Comparison of ENCODE assay signal across 8 cellular contexts in the genomic region with DNA sequence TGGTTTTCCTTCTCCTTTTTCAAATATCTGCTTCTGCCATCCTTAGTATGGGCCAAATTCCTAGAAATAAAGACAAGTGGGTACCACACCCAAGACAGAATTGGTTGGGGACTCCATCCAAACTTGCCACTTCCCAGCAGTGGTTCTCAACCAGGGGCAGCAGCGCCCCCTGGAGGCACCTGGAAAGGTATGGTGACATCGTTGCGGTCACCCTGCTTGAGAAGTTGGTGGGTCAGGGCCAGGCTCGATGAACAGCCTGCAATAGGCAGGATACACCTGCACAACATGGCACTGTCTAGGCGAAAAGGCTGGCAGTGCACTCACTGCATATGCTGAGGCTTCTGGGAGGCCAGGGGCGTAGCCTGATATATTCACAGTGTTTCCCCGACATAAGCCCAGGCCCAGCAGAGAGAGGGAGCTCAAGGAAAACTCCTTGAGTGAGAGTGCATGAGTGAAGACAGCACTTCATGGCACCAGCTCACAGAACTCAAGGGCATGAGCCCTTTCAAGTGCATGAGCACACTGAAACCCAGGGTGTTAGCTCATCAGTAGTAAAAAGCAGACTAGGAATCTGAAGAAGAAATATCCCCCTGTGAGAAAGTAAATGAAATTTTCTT. TPM values are rescaled to one million over a fixed set of nuclear protein-coding genes. Genes with fewer than 3 reads are reported as not detected.
DNase-seq lines count a peak whose midpoint lies in the region; ATAC-seq and TF ChIP-seq lines count a peak whose summit lies in the region.

No MANE protein-coding gene starts in this region.

- peaks cover 9% of the 10 kb centered on the region for H3K9me3 Mint-ChIP-seq in activated T-helper 17 cell treated with anti-CD3 and anti-CD28 coated beads, Interleukin-2, amount 50 U/mL, for 72 hours

- no peak for TF ChIP-seq EP300 in Ishikawa (IDR thresholded peaks at IDR 0.05; ENCODE audit: borderline replicate concordance)

- peaks cover 5% of the 10 kb centered on the region for H3K4me1 Mint-ChIP-seq in activated T-helper 17 cell treated with anti-CD3 and anti-CD28 coated beads, Interleukin-2, amount 50 U/mL, for 72 hours

- peak; percentile 7 to 25 for DNase-seq in activated CD4-positive, alpha-beta T cell treated with anti-CD3 and anti-CD28 coated beads for 24 hours (ENCODE audit: low read depth in 2 of 2)
- no peak for DNase-seq in activated CD4-positive, alpha-beta T cell treated with anti-CD3 and anti-CD28 coated beads for 1 hour
- DNase-seq in hippocampal formation (lab: John Stamatoyannopoulos, UW) (peak; percentile 20 to 53), NCI-H82 treated with DMSO at 0.1 percent for 48 hours (lab: John Stamatoyannopoulos, UW; ENCODE audit: unreplicated experiment) (no peak)
- peak; percentile 33 to 43 (median 34) for DNase-seq in stimulated activated CD4-positive, alpha-beta T cell treated with anti-CD3 and anti-CD28 coated beads, TNF-alpha, amount 100 ng/mL, for 48 hours (ENCODE audit: low read depth in 3 of 3)

- peak overlapping the region; percentile 73 for H3K27ac Mint-ChIP-seq in activated T-helper 17 cell treated with anti-CD3 and anti-CD28 coated beads, Interleukin-2, amount 50 U/mL, for 72 hours

- peaks cover 16% of the 10 kb centered on the region for H3K27me3 Mint-ChIP-seq in activated T-helper 17 cell treated with anti-CD3 and anti-CD28 coated beads, Interleukin-2, amount 50 U/mL, for 72 hours

- peak overlapping the region; percentile 9 for H3K4me3 Mint-ChIP-seq in activated T-helper 17 cell treated with anti-CD3 and anti-CD28 coated beads, Interleukin-2, amount 50 U/mL, for 72 hours

- peak; percentile 81 for TF ChIP-seq RAD21 in Ishikawa (IDR thresholded peaks at IDR 0.05; ENCODE audit: low read depth)

- ATAC-seq in activated T-helper 17 cell treated with anti-CD3 and anti-CD28 coated beads, Interleukin-2, amount 50 U/mL, for 72 hours (replicated peaks): peak; percentile 28
- no peak for ATAC-seq in HG03460 (IDR thresholded peaks at IDR 0.05; ENCODE audit: unreplicated experiment)

- H3K36me3 Mint-ChIP-seq in activated T-helper 17 cell treated with anti-CD3 and anti-CD28 coated beads, Interleukin-2, amount 50 U/mL, for 72 hours (ENCODE audit: low read depth): no peaks in the 10 kb centered on the region

TF ChIP-seq in Ishikawa, 13 proteins besides CTCF, POLR2A, EP300 and RAD21:
- TF ChIP-seq NFIC (IDR thresholded peaks at IDR 0.05): no peak
- TF ChIP-seq TCF12 (IDR thresholded peaks at IDR 0.05; ENCODE audit: low read depth): no peak
- no peak for TF ChIP-seq USF1 (IDR thresholded peaks at IDR 0.05)
- no peak for TF ChIP-seq CEBPB (IDR thresholded peaks at IDR 0.05)
- no peak for TF ChIP-seq TEAD4 (IDR thresholded peaks at IDR 0.05)
- TF ChIP-seq, protein P1, sequence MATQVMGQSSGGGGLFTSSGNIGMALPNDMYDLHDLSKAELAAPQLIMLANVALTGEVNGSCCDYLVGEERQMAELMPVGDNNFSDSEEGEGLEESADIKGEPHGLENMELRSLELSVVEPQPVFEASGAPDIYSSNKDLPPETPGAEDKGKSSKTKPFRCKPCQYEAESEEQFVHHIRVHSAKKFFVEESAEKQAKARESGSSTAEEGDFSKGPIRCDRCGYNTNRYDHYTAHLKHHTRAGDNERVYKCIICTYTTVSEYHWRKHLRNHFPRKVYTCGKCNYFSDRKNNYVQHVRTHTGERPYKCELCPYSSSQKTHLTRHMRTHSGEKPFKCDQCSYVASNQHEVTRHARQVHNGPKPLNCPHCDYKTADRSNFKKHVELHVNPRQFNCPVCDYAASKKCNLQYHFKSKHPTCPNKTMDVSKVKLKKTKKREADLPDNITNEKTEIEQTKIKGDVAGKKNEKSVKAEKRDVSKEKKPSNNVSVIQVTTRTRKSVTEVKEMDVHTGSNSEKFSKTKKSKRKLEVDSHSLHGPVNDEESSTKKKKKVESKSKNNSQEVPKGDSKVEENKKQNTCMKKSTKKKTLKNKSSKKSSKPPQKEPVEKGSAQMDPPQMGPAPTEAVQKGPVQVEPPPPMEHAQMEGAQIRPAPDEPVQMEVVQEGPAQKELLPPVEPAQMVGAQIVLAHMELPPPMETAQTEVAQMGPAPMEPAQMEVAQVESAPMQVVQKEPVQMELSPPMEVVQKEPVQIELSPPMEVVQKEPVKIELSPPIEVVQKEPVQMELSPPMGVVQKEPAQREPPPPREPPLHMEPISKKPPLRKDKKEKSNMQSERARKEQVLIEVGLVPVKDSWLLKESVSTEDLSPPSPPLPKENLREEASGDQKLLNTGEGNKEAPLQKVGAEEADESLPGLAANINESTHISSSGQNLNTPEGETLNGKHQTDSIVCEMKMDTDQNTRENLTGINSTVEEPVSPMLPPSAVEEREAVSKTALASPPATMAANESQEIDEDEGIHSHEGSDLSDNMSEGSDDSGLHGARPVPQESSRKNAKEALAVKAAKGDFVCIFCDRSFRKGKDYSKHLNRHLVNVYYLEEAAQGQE (IDR thresholded peaks at IDR 0.05; ENCODE audit: low read depth): no peak
- no peak for TF ChIP-seq YY1 (IDR thresholded peaks at IDR 0.05; ENCODE audit: low read depth)
- TF ChIP-seq EGR1 (IDR thresholded peaks at IDR 0.05): no peak
- TF ChIP-seq CREB1 (IDR thresholded peaks at IDR 0.05; ENCODE audit: low read depth): no peak
- no peak for TF ChIP-seq MAX (IDR thresholded peaks at IDR 0.05)

RNA-seq across cellular contexts. Expression of gene CMC2, which starts 57.7 kb away (rescaled TPM):
- total RNA-seq in activated T-helper 17 cell treated with anti-CD3 and anti-CD28 coated beads, Interleukin-2, amount 50 U/mL, for 72 hours: 100 to 1,000 TPM in 1 of 2 donors, 10 to 100 TPM in 1; 78.8 to 138 TPM

RNA-seq across cellular contexts. Expression of gene CENPN, which starts 58.0 kb away (rescaled TPM):
- total RNA-seq in activated T-helper 17 cell treated with anti-CD3 and anti-CD28 coated beads, Interleukin-2, amount 50 U/mL, for 72 hours: 10 to 100 TPM; 34.1 to 51.0 TPM

Comparison
In these comparisons a context has a peak if more than half of its experiments do, and no peak if none do; other contexts are left out.
1. DNase-seq: peak in activated CD4-positive, alpha-beta T cell treated with anti-CD3 and anti-CD28 coated beads for 24 hours (2 of 2), hippocampal formation (2 of 2) and stimulated activated CD4-positive, alpha-beta T cell treated with anti-CD3 and anti-CD28 coated beads, TNF-alpha, amount 100 ng/mL, for 48 hours (3 of 3); none in activated CD4-positive, alpha-beta T cell treated with anti-CD3 and anti-CD28 coated beads for 1 hour (single experiment) and NCI-H82 treated with DMSO at 0.1 percent for 48 hours (single experiment).